1 cellular context compared by ENCODE assay signal in the genomic region with DNA sequence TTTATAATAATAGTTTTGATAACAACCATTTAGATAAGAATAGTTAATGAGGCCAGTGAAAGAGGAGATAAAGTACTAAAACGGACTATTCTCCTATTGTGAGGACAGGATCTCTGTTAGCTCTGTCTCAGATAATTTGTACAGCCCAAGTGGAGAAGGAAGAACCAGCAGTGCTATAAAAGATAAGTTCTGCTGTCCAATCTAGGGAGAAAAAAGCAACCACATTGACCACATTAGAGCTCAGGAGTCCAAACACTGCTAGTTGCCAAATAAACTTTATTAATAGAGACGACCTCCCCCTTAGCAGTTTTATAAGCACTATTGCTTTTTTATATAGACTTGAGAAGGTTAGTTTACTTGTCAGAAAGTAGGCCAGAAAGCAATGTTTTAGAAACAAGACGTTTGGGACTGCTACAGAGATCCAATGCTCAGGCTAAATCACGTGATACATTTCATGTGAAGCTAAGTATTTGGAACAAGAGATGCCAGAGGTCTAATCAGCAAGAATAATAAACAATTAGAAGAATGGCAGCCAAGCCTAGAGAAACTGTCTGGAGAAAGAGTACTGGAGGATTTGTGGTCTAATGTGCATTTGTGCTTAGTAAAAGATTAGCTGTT.
TF ChIP-seq lines count a peak whose summit lies in the region.

No MANE protein-coding gene starts in this region.

TF ChIP-seq in GM23338, 12 proteins besides CTCF, POLR2A, EP300 and RAD21 (continued from another document):
- no peak for TF ChIP-seq ZNF462 (CRISPR knock-in tag; IDR thresholded peaks at IDR 0.05)
- TF ChIP-seq ZNF114 (CRISPR knock-in tag; IDR thresholded peaks at IDR 0.05) = no peak
- no peak for TF ChIP-seq REST (IDR thresholded peaks at IDR 0.05; ENCODE audit: unreplicated experiment)
- TF ChIP-seq POLR2AphosphoS5 (IDR thresholded peaks at IDR 0.05; ENCODE audit: low read depth) = no peak
- TF ChIP-seq CREB1 (CRISPR knock-in tag; IDR thresholded peaks at IDR 0.05; ENCODE audit: low read depth) = no peak
- no peak for TF ChIP-seq JUNB (IDR thresholded peaks at IDR 0.05; ENCODE audit: unreplicated experiment)
- no peak for TF ChIP-seq NANOG (IDR thresholded peaks at IDR 0.05; ENCODE audit: borderline replicate concordance)
- no peak for TF ChIP-seq EZH2phosphoT487 (IDR thresholded peaks at IDR 0.05; ENCODE audit: unreplicated experiment)
